Comparison of ENCODE assay signal across 8 cellular contexts in genomic region chrX:57909595-57910286, GRCh38. TPM values are rescaled to one million over a fixed set of nuclear protein-coding genes. Genes with fewer than 3 reads are reported as not detected.
DNase-seq lines count a peak whose midpoint lies in the region; ATAC-seq and TF ChIP-seq lines count a peak whose summit lies in the region.
"Not testable (repeated sequence)": the region's sequence is repeated elsewhere in the genome, so short reads cannot be mapped to it uniquely, and the experiment has no call there.

No MANE protein-coding gene starts in this region.

- CTCF ChIA-PET in AG04449 (lab: Yijun Ruan, JAX), result not testable (repeated sequence)

- peak; percentile 57 for ATAC-seq in GM18870 (IDR thresholded peaks at IDR 0.05; ENCODE audit: unreplicated experiment)
- peak; percentile 83 for ATAC-seq in HG02678 (IDR thresholded peaks at IDR 0.05; ENCODE audit: unreplicated experiment)
- ATAC-seq in left ventricle myocardium superior, result peak; percentile 94

- not testable (repeated sequence) for TF ChIP-seq CTCF in AG04449 (IDR thresholded peaks at IDR 0.05; ENCODE audit: insufficient read depth, low read length, missing control alignments); VCaP (conservative IDR thresholded peaks at IDR 0.05); brain microvascular endothelial cell (IDR thresholded peaks at IDR 0.05; ENCODE audit: low read depth, low read length, missing control alignments)

- H3K4me3 ChIP-seq in AG04449 (ENCODE audit: low read depth, low read length) (peak overlapping the region; percentile 50), brain microvascular endothelial cell (ENCODE audit: low read depth, low read length) (peak overlapping the region; percentile 48), rectal smooth muscle tissue (ENCODE audit: low read length) (peak overlapping the region; percentile 59)

- H3K9me3 ChIP-seq in KOPT-K1 (ENCODE audit: insufficient read depth, low read length, poor library complexity, severe bottlenecking), result not testable (repeated sequence)

- POLR2A ChIA-PET in AG04449 (lab: Yijun Ruan, JAX), result not testable (repeated sequence)

- H3K9ac ChIP-seq in rectal smooth muscle tissue (ENCODE audit: low read length), result not testable (repeated sequence)

- in situ Hi-C loops in brain microvascular endothelial cell (cut with HindIII; ENCODE audit: low pct_ligation_motif_present, low sequenced_read_pairs), result not testable (repeated sequence)

- DNase-seq in AG04449 (ENCODE audit: low read depth, low spot score); brain microvascular endothelial cell: not testable (repeated sequence)
- peak; percentile 60 for DNase-seq in left ventricle myocardium superior

- not testable (repeated sequence) for H3K36me3 ChIP-seq in KOPT-K1 (ENCODE audit: insufficient read depth, low read length); brain microvascular endothelial cell (replicated peaks); rectal smooth muscle tissue (ENCODE audit: control insufficient read depth, insufficient read depth, low read length)

- H3K27ac ChIP-seq in KOPT-K1 (ENCODE audit: low read depth, low read length, poor library complexity, severe bottlenecking) (peak overlapping the region; percentile 53), VCaP (peak overlapping the region; percentile 73), brain microvascular endothelial cell (peak overlapping the region; percentile 74), rectal smooth muscle tissue (ENCODE audit: low read depth, low read length) (peak overlapping the region; percentile 82)

- H3K27me3 ChIP-seq in brain microvascular endothelial cell (replicated peaks); rectal smooth muscle tissue (ENCODE audit: control insufficient read depth, insufficient read depth, low read length): not testable (repeated sequence)

- not testable (repeated sequence) for H3K4me1 ChIP-seq in rectal smooth muscle tissue (ENCODE audit: control insufficient read depth, insufficient read depth, low read length)

- intact Hi-C loops in left ventricle myocardium superior (cut with micrococcal nuclease), result not testable (repeated sequence)

RNA-seq across cellular contexts. Expression of gene ZXDA, which starts 0.5 kb away (rescaled TPM):
- 3.7 TPM for total RNA-seq in left ventricle myocardium superior
